Comparison of ENCODE assay signal across 31 cellular contexts in genomic region chrY:12343211-12343610, GRCh38.
"Had no signal": no experiment of that assay in that cellular context is flagged by ENCODE, and none has a peak within 500 bp of the region (broad histone marks: within the 10 kb centered on the region; RNA-seq: fewer than 3 reads in every experiment).

No MANE protein-coding gene starts in this region.

- H3K4me3 Mint-ChIP-seq: activated CD4-positive, alpha-beta memory T cell treated with anti-CD3 and anti-CD28 coated beads, Interleukin-2, amount 10 ng/mL, durations not matched to agents 7 days and 5 days; activated CD4-positive, alpha-beta T cell treated with anti-CD3 and anti-CD28 coated beads, Interleukin-2, amount 10 ng/mL, durations not matched to agents 7 days and 5 days; activated naive CD4-positive, alpha-beta T cell treated with anti-CD3 and anti-CD28 coated beads, Interleukin-2, amount 10 ng/mL, durations not matched to agents 7 days and 5 days; activated naive CD8-positive, alpha-beta T cell treated with anti-CD3 and anti-CD28 coated beads, Interleukin-2, amount 10 ng/mL, durations not matched to agents 7 days and 5 days; activated T-cell treated with anti-CD3 and anti-CD28 coated beads, Interleukin-2, amount 50 U/mL, for 24 hours; activated T-cell treated with anti-CD3 and anti-CD28 coated beads, Interleukin-2, amount 50 U/mL, for 72 hours; brain; WTC11 had no signal

- ATAC-seq: activated naive CD4-positive, alpha-beta T cell treated with anti-CD3 and anti-CD28 coated beads, Interleukin-2, amount 50 U/mL, for 72 hours; activated T-cell treated with anti-CD3 and anti-CD28 coated beads, Interleukin-2, amount 50 U/mL, for 72 hours; esophagus mucosa; gastrocnemius medialis; heart left ventricle; WTC11 had no signal

- H3K9me3 Mint-ChIP-seq: activated CD4-positive, alpha-beta memory T cell treated with anti-CD3 and anti-CD28 coated beads, Interleukin-2, amount 10 ng/mL, durations not matched to agents 7 days and 5 days; activated CD4-positive, alpha-beta T cell treated with anti-CD3 and anti-CD28 coated beads, Interleukin-2, amount 10 ng/mL, durations not matched to agents 7 days and 5 days; activated naive CD4-positive, alpha-beta T cell treated with anti-CD3 and anti-CD28 coated beads, Interleukin-2, amount 10 ng/mL, durations not matched to agents 7 days and 5 days; activated naive CD8-positive, alpha-beta T cell treated with anti-CD3 and anti-CD28 coated beads, Interleukin-2, amount 10 ng/mL, durations not matched to agents 7 days and 5 days; activated T-cell treated with anti-CD3 and anti-CD28 coated beads, Interleukin-2, amount 50 U/mL, for 24 hours had no signal

- H3K36me3 Mint-ChIP-seq: activated naive CD4-positive, alpha-beta T cell treated with anti-CD3 and anti-CD28 coated beads, Interleukin-2, amount 10 ng/mL, durations not matched to agents 7 days and 5 days; activated naive CD4-positive, alpha-beta T cell treated with anti-CD3 and anti-CD28 coated beads, Interleukin-2, amount 50 U/mL, for 72 hours; activated naive CD8-positive, alpha-beta T cell treated with anti-CD3 and anti-CD28 coated beads, Interleukin-2, amount 10 ng/mL, durations not matched to agents 7 days and 5 days; brain had no signal

- H3K4me1 ChIP-seq: ascending aorta, breast epithelium, colonic mucosa, gastrocnemius medialis, heart left ventricle had no signal

- H3K27ac Mint-ChIP-seq: activated CD4-positive, alpha-beta memory T cell treated with anti-CD3 and anti-CD28 coated beads, Interleukin-2, amount 10 ng/mL, durations not matched to agents 7 days and 5 days; activated CD4-positive, alpha-beta T cell treated with anti-CD3 and anti-CD28 coated beads, Interleukin-2, amount 10 ng/mL, durations not matched to agents 7 days and 5 days; activated naive CD4-positive, alpha-beta T cell treated with anti-CD3 and anti-CD28 coated beads, Interleukin-2, amount 10 ng/mL, durations not matched to agents 7 days and 5 days; activated naive CD4-positive, alpha-beta T cell treated with anti-CD3 and anti-CD28 coated beads, Interleukin-2, amount 50 U/mL, for 72 hours; activated naive CD8-positive, alpha-beta T cell treated with anti-CD3 and anti-CD28 coated beads, Interleukin-2, amount 10 ng/mL, durations not matched to agents 7 days and 5 days; activated T-cell treated with anti-CD3 and anti-CD28 coated beads, Interleukin-2, amount 50 U/mL, for 24 hours; activated T-cell treated with anti-CD3 and anti-CD28 coated beads, Interleukin-2, amount 50 U/mL, for 72 hours; brain; WTC11 had no signal

- DNase-seq: activated CD4-positive, alpha-beta memory T cell treated with anti-CD3 and anti-CD28 coated beads, Interleukin-2, amount 10 ng/mL, durations not matched to agents 7 days and 5 days; activated CD4-positive, alpha-beta T cell treated with anti-CD3 and anti-CD28 coated beads for 1 hour; activated CD4-positive, alpha-beta T cell treated with anti-CD3 and anti-CD28 coated beads for 4 hours; activated CD4-positive, alpha-beta T cell treated with anti-CD3 and anti-CD28 coated beads, Interleukin-2, amount 10 ng/mL, durations not matched to agents 7 days and 5 days; activated CD4-positive, alpha-beta T cell treated with anti-CD3 and anti-CD28 coated beads, Interleukin-2, amount 50 U/mL, for 4 hours; activated CD8-positive, alpha-beta memory T cell treated with anti-CD3 and anti-CD28 coated beads, Interleukin-2, amount 50 U/mL, for 48 hours; activated gamma-delta T cell; activated naive CD4-positive, alpha-beta T cell; activated naive CD4-positive, alpha-beta T cell treated with anti-CD3 and anti-CD28 coated beads, Interleukin-2, amount 10 ng/mL, durations not matched to agents 7 days and 5 days; activated naive CD8-positive, alpha-beta T cell treated with anti-CD3 and anti-CD28 coated beads, Interleukin-2, amount 10 ng/mL, durations not matched to agents 7 days and 5 days; activated T-cell treated with anti-CD3 and anti-CD28 coated beads for 4 hours; activated T-cell treated with anti-CD3 and anti-CD28 coated beads, Interleukin-2, amount 50 U/mL, for 24 hours; activated T-cell treated with anti-CD3 and anti-CD28 coated beads, Interleukin-2, amount 50 U/mL, for 72 hours; central memory CD4-positive, alpha-beta T cell; cerebellar nuclear complex; colonic mucosa; effector CD8-positive, alpha-beta T cell; foreskin fibroblast; gastrocnemius medialis; glutamatergic neuron; heart left ventricle; T-helper 2 cell had no signal

- H3K4me1 Mint-ChIP-seq: activated CD4-positive, alpha-beta memory T cell treated with anti-CD3 and anti-CD28 coated beads, Interleukin-2, amount 10 ng/mL, durations not matched to agents 7 days and 5 days; activated CD4-positive, alpha-beta T cell treated with anti-CD3 and anti-CD28 coated beads, Interleukin-2, amount 10 ng/mL, durations not matched to agents 7 days and 5 days; activated naive CD4-positive, alpha-beta T cell treated with anti-CD3 and anti-CD28 coated beads, Interleukin-2, amount 10 ng/mL, durations not matched to agents 7 days and 5 days; activated naive CD8-positive, alpha-beta T cell treated with anti-CD3 and anti-CD28 coated beads, Interleukin-2, amount 10 ng/mL, durations not matched to agents 7 days and 5 days; brain; WTC11 had no signal

- H3K27me3 Mint-ChIP-seq: activated CD4-positive, alpha-beta memory T cell treated with anti-CD3 and anti-CD28 coated beads, Interleukin-2, amount 10 ng/mL, durations not matched to agents 7 days and 5 days; activated CD4-positive, alpha-beta T cell treated with anti-CD3 and anti-CD28 coated beads, Interleukin-2, amount 10 ng/mL, durations not matched to agents 7 days and 5 days; activated naive CD4-positive, alpha-beta T cell treated with anti-CD3 and anti-CD28 coated beads, Interleukin-2, amount 10 ng/mL, durations not matched to agents 7 days and 5 days; activated naive CD8-positive, alpha-beta T cell treated with anti-CD3 and anti-CD28 coated beads, Interleukin-2, amount 10 ng/mL, durations not matched to agents 7 days and 5 days; activated T-cell treated with anti-CD3 and anti-CD28 coated beads, Interleukin-2, amount 50 U/mL, for 24 hours; brain had no signal

- H3K4me3 ChIP-seq: ascending aorta, breast epithelium, cardiac muscle cell, colonic mucosa, gastrocnemius medialis, heart left ventricle had no signal

- H3K9me3 ChIP-seq: ascending aorta, breast epithelium, colonic mucosa, gastrocnemius medialis, heart left ventricle had no signal

- FAIRE-seq: endometrium, endothelial cell of umbilical vein had no signal

- H3K27ac ChIP-seq: ascending aorta, breast epithelium, cardiac muscle cell, colonic mucosa, gastrocnemius medialis, heart left ventricle had no signal
